Comparison of ENCODE assay signal across 9 cellular contexts in the genomic region with DNA sequence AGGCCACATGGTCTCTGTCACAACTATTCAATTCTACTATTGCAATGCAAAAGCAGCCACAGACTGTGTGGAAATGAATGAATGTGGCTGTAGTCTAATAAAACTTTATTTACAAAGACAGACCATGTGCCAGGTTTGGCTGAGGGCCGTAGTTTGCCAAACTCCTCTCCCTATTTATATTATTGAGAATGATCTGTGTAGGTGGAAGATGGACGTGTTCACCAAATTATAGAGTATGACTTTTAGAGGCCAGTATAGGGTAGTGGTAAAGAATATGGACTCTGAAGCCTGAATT.
"Had no signal": no experiment of that assay in that cellular context is flagged by ENCODE, and none has a peak within 500 bp of the region (broad histone marks: within the 10 kb centered on the region; RNA-seq: fewer than 3 reads in every experiment).

No MANE protein-coding gene starts in this region.

- H3K4me3 ChIP-seq: GM23248, HAP-1 had no signal

- H3K36me3 ChIP-seq: HAP-1 had no signal

- H3K4me1 ChIP-seq: HAP-1 had no signal

- DNase-seq: GM23248, GOT3, H9, HCEC 1CT, HFFc6 had no signal

- H3K9me3 ChIP-seq: HAP-1 had no signal

- FAIRE-seq: H1, H54 had no signal

- H3K4me3 Mint-ChIP-seq: H9, HFFc6 had no signal

- H3K9ac ChIP-seq: GM23248 had no signal

- H3K9me3 Mint-ChIP-seq: H9 had no signal

- ATAC-seq: HCT116 had no signal

- H2AFZ ChIP-seq: GM23248 had no signal

- H3K27ac ChIP-seq: GM23248 had no signal

- H3K27ac Mint-ChIP-seq: H9, HFFc6 had no signal
